In the genomic region with DNA sequence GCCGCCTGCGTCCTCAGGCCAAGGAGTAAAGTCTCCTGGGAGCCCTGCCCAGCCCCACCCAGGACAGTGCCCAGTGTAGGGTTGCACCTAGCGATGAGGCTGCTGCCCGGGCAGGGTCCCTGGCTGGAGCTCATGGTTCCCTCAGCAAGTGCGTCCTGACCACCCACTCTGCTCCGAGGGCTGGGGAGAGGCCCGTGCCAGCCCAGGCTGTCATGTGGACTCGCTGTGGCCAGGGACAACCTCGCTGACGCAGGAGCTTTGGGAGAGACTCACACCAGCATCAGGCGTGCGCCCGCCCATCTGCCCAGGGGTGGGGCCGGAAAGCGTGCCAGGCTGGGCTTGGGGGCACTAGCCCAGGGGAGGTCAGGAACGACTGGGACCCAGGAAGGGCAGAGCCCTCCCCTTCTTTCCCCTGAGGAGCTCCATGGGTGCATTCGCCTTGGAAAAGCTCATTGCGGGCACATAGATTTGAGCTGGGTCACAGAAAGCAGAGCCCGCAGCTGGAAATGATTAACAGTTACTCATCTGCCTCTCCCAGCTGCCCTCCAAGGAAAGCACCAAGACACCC, we compare ENCODE assay signal across 11 cellular contexts. TPM values are rescaled to one million over a fixed set of nuclear protein-coding genes. Genes with fewer than 3 reads are reported as not detected.
DNase-seq lines count a peak whose midpoint lies in the region; ATAC-seq and TF ChIP-seq lines count a peak whose summit lies in the region.
"Had no signal": no experiment of that assay in that cellular context is flagged by ENCODE, and none has a peak within 500 bp of the region (broad histone marks: within the 10 kb centered on the region; RNA-seq: fewer than 3 reads in every experiment).

No MANE protein-coding gene starts in this region.

- DNase-seq in AG10803 (ENCODE audit: low read depth) (peak; percentile 87), HT-29 (ENCODE audit: low spot score) (peak; percentile 49), astrocyte of the hippocampus (ENCODE audit: low read depth, low spot score) (peak; percentile 23), left colon (peak in 1 of 2 donors; percentile 39), OCI-LY7 (ENCODE audit: low spot score) (no peak)
- no peak for DNase-seq in activated CD8-positive, alpha-beta T cell treated with anti-CD3 and anti-CD28 coated beads, Interleukin-2, amount 10 ng/mL, durations not matched to agents 7 days and 5 days
- DNase-seq in stimulated activated CD4-positive, alpha-beta T cell treated with anti-CD3 and anti-CD28 coated beads, Interleukin-2, amount 100 ng/mL, for 24 hours = no peak
- DNase-seq: Caco-2, NCI-H187 treated with DMSO at 0.1 percent for 48 hours had no signal

- no peak overlapping the region for H3K4me3 Mint-ChIP-seq in activated CD8-positive, alpha-beta T cell treated with anti-CD3 and anti-CD28 coated beads, Interleukin-2, amount 10 ng/mL, durations not matched to agents 7 days and 5 days
- H3K4me3 Mint-ChIP-seq: WTC11 had no signal

- no peaks in the 10 kb centered on the region for H3K4me1 Mint-ChIP-seq in activated CD8-positive, alpha-beta T cell treated with anti-CD3 and anti-CD28 coated beads, Interleukin-2, amount 10 ng/mL, durations not matched to agents 7 days and 5 days (ENCODE audit: low read depth)
- H3K4me1 Mint-ChIP-seq: WTC11 had no signal

- POLR2A ChIA-PET in OCI-LY7 (lab: Charles Lee) = interaction anchor here (0.7 kb wide), 1 partner anchor 94 kb away, joined by 3 read pairs; no protein-coding TSS in a partner anchor
- POLR2A ChIA-PET in activated CD8-positive, alpha-beta T cell treated with anti-CD3 and anti-CD28 coated beads, Interleukin-2, amount 10 ng/mL, durations not matched to agents 7 days and 5 days (lab: Charles Lee) = interaction anchor here (1.0 kb wide), 1 partner anchor 15 kb away, joined by 3 read pairs; no protein-coding TSS in a partner anchor

- H3K4me2 ChIP-seq in OCI-LY7 (ENCODE audit: low read length) = no peak overlapping the region

- no peaks in the 10 kb centered on the region for H3K4me1 ChIP-seq in OCI-LY7 (ENCODE audit: insufficient read depth, low read length, poor library complexity, severe bottlenecking)
- H3K4me1 ChIP-seq: Caco-2 had no signal

- H3K79me2 ChIP-seq in OCI-LY7 (ENCODE audit: insufficient read depth, low read depth, low read length) = no peaks in the 10 kb centered on the region

- TF ChIP-seq CTCF in AG10803 (conservative IDR thresholded peaks at IDR 0.05; ENCODE audit: low read length) = no peak
- no peak for TF ChIP-seq CTCF in OCI-LY7 (conservative IDR thresholded peaks at IDR 0.05; ENCODE audit: low read length)

- CTCF ChIA-PET in OCI-LY7 (lab: Charles Lee; ENCODE audit: unreplicated experiment) = no interaction called here
- CTCF ChIA-PET in activated CD8-positive, alpha-beta T cell treated with anti-CD3 and anti-CD28 coated beads, Interleukin-2, amount 10 ng/mL, durations not matched to agents 7 days and 5 days (lab: Charles Lee) = interaction anchor here (0.8 kb wide), 1 partner anchor 9 kb away, joined by 3 read pairs; no protein-coding TSS in a partner anchor

- no peak overlapping the region for H2AFZ ChIP-seq in OCI-LY7 (ENCODE audit: low read length)

- no peak overlapping the region for H3K27ac Mint-ChIP-seq in activated CD8-positive, alpha-beta T cell treated with anti-CD3 and anti-CD28 coated beads, Interleukin-2, amount 10 ng/mL, durations not matched to agents 7 days and 5 days
- H3K27ac Mint-ChIP-seq: WTC11 had no signal

- H3K4me3 ChIP-seq in AG10803 (ENCODE audit: low read length) = peak overlapping the region; percentile 27
- no peak overlapping the region for H3K4me3 ChIP-seq in OCI-LY7 (ENCODE audit: low read depth, low read length, poor library complexity, severe bottlenecking)

- H3K27me3 Mint-ChIP-seq in activated CD8-positive, alpha-beta T cell treated with anti-CD3 and anti-CD28 coated beads, Interleukin-2, amount 10 ng/mL, durations not matched to agents 7 days and 5 days (ENCODE audit: low read depth) = no peaks in the 10 kb centered on the region

- ATAC-seq in left colon (peak; percentile 63), GM18907 (IDR thresholded peaks at IDR 0.05; ENCODE audit: unreplicated experiment) (no peak)
- no peak for ATAC-seq in activated CD8-positive, alpha-beta T cell treated with anti-CD3 and anti-CD28 coated beads, Interleukin-2, amount 10 ng/mL, durations not matched to agents 7 days and 5 days
- ATAC-seq: WTC11 had no signal

- no peak overlapping the region for H3K27ac ChIP-seq in OCI-LY7 (ENCODE audit: low read depth, low read length, poor library complexity, severe bottlenecking)

- H3K9me3 ChIP-seq in OCI-LY7 (ENCODE audit: low read length) = no peaks in the 10 kb centered on the region

- H3K9me2 ChIP-seq in OCI-LY7 (ENCODE audit: insufficient read depth, low read length) = no peaks in the 10 kb centered on the region

- no peaks in the 10 kb centered on the region for H3K9me3 Mint-ChIP-seq in activated CD8-positive, alpha-beta T cell treated with anti-CD3 and anti-CD28 coated beads, Interleukin-2, amount 10 ng/mL, durations not matched to agents 7 days and 5 days (ENCODE audit: insufficient read depth)

- H3K36me3 ChIP-seq in OCI-LY7 (ENCODE audit: insufficient read depth, low read length) = no peaks in the 10 kb centered on the region

- no TSS peak for BruUV-seq in OCI-LY7 (replicated peaks; lab: Mats Ljungman, UMichigan)

- no peaks in the 10 kb centered on the region for H4K20me1 ChIP-seq in OCI-LY7 (ENCODE audit: insufficient read depth, low read length)

- no peaks in the 10 kb centered on the region for H3K36me3 Mint-ChIP-seq in activated CD8-positive, alpha-beta T cell treated with anti-CD3 and anti-CD28 coated beads, Interleukin-2, amount 10 ng/mL, durations not matched to agents 7 days and 5 days (ENCODE audit: low read depth)
- H3K36me3 Mint-ChIP-seq: WTC11 had no signal

- intact Hi-C loops in left colon (cut with DNase I, micrococcal nuclease) (no loop called here), OCI-LY7 (cut with micrococcal nuclease; ENCODE audit: unreplicated experiment) (no loop called here)

RNA-seq across cellular contexts. Expression of gene DPEP1, which starts 19.7 kb away (rescaled TPM):
- 81.5 and 82.2 TPM in 2 replicates for total RNA-seq in HT-29 (2014; rRNA removed; shearing (Covaris generic))
- total RNA-seq in left colon (1 to 10 TPM in 1 of 2 donors, under 1 TPM in 1; 0.73 to 4.4 TPM), OCI-LY7 (2022) (not detected in 2 replicates)
- total RNA-seq in OCI-LY7 (2014; rRNA removed; shearing (Covaris generic)) = not detected in 2 replicates
- not detected for total RNA-seq in activated CD8-positive, alpha-beta T cell treated with anti-CD3 and anti-CD28 coated beads, Interleukin-2, amount 10 ng/mL, durations not matched to agents 7 days and 5 days

RNA-seq across cellular contexts. Expression of gene CHMP1A, which starts 24.4 kb away (rescaled TPM):
- total RNA-seq in HT-29 (2014; rRNA removed; shearing (Covaris generic)) = 216 and 243 TPM in 2 replicates
- total RNA-seq in left colon = 100 to 1,000 TPM; 154 to 157 TPM
- total RNA-seq in OCI-LY7 (2014; rRNA removed; shearing (Covaris generic)) = 53.1 and 57.5 TPM in 2 replicates
- total RNA-seq in OCI-LY7 (2022) = 67.2 and 76.2 TPM in 2 replicates
- 10 to 100 TPM; 95.7 to 98.9 TPM for total RNA-seq in activated CD8-positive, alpha-beta T cell treated with anti-CD3 and anti-CD28 coated beads, Interleukin-2, amount 10 ng/mL, durations not matched to agents 7 days and 5 days

RNA-seq across cellular contexts. Expression of gene SPATA33, which starts 24.5 kb away (rescaled TPM):
- 12.5 and 17.1 TPM in 2 replicates for total RNA-seq in HT-29 (2014; rRNA removed; shearing (Covaris generic))
- total RNA-seq in left colon (1 to 10 TPM; 7.1 to 9.1 TPM), OCI-LY7 (2022) (17.3 and 18.2 TPM in 2 replicates)
- 8.6 and 9.4 TPM in 2 replicates for total RNA-seq in OCI-LY7 (2014; rRNA removed; shearing (Covaris generic))
- total RNA-seq in activated CD8-positive, alpha-beta T cell treated with anti-CD3 and anti-CD28 coated beads, Interleukin-2, amount 10 ng/mL, durations not matched to agents 7 days and 5 days = 10 to 100 TPM; 13.2 to 16.1 TPM

RNA-seq across cellular contexts. Expression of gene CDK10, which starts 53.3 kb away (rescaled TPM):
- total RNA-seq in HT-29 (2014; rRNA removed; shearing (Covaris generic)) = 107 and 116 TPM in 2 replicates
- 10 to 100 TPM; 86.1 to 92.7 TPM for total RNA-seq in left colon
- 88.4 and 98.6 TPM in 2 replicates for total RNA-seq in OCI-LY7 (2014; rRNA removed; shearing (Covaris generic))
- total RNA-seq in OCI-LY7 (2022) = 129 and 130 TPM in 2 replicates
- total RNA-seq in activated CD8-positive, alpha-beta T cell treated with anti-CD3 and anti-CD28 coated beads, Interleukin-2, amount 10 ng/mL, durations not matched to agents 7 days and 5 days = 10 to 100 TPM; 76.0 to 77.1 TPM

RNA-seq across cellular contexts. Expression of gene CPNE7, which starts 57.6 kb away (rescaled TPM):
- total RNA-seq in HT-29 (2014; rRNA removed; shearing (Covaris generic)) = 16.5 and 23.8 TPM in 2 replicates
- total RNA-seq in left colon (under 1 TPM; 0.73 to 0.92 TPM), OCI-LY7 (2022) (0.83 TPM in 1 of 2 replicates, not detected in the other)
- total RNA-seq in OCI-LY7 (2014; rRNA removed; shearing (Covaris generic)) = 0.33 TPM in 1 of 2 replicates, not detected in the other
- total RNA-seq in activated CD8-positive, alpha-beta T cell treated with anti-CD3 and anti-CD28 coated beads, Interleukin-2, amount 10 ng/mL, durations not matched to agents 7 days and 5 days = 1 to 10 TPM; 1.1 to 1.8 TPM

Comparison
In these comparisons a context has a peak if more than half of its experiments do, and no peak if none do; other contexts are left out.
1. DNase-seq: peak in AG10803 (single experiment), HT-29 (single experiment) and astrocyte of the hippocampus (single experiment); none in OCI-LY7 (single experiment), activated CD8-positive, alpha-beta T cell treated with anti-CD3 and anti-CD28 coated beads, Interleukin-2, amount 10 ng/mL, durations not matched to agents 7 days and 5 days (single experiment) and stimulated activated CD4-positive, alpha-beta T cell treated with anti-CD3 and anti-CD28 coated beads, Interleukin-2, amount 100 ng/mL, for 24 hours (0 of 2).
2. RNA of gene DPEP1, which starts 19.7 kb away (total RNA-seq): 81.5 to 82.2 TPM in HT-29; 0.73 to 4.4 TPM in left colon, not detected in OCI-LY7 and not detected in activated CD8-positive, alpha-beta T cell treated with anti-CD3 and anti-CD28 coated beads, Interleukin-2, amount 10 ng/mL, durations not matched to agents 7 days and 5 days; every median in the first group is over 10 times any median in the second.